In the genomic region with DNA sequence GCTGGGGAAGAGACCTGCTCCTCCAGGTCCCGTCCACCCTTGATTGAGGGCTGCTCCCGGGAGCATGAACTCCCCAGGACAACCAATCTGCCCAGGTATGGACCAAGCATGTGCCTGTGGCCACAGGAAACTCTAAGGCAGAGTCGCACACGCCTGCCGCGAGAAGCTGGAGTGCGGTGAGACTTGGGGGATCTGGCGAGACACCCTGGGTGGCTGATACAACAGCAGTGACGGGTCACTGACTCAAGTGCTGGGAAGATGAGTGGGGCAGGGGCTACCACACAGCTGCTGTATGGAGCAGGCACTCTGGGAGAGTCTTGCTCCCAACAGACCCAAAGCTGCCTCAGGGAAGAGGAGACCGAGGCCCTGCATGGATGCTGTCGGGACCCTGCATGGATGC, we compare ENCODE assay signal across 14 cellular contexts. TPM values are rescaled to one million over a fixed set of nuclear protein-coding genes. Genes with fewer than 3 reads are reported as not detected.
DNase-seq lines count a peak whose midpoint lies in the region; ATAC-seq and TF ChIP-seq lines count a peak whose summit lies in the region.
"Had no signal": no experiment of that assay in that cellular context is flagged by ENCODE, and none has a peak within 500 bp of the region (broad histone marks: within the 10 kb centered on the region; RNA-seq: fewer than 3 reads in every experiment).

No MANE protein-coding gene starts in this region.

- H3K18ac ChIP-seq in IMR-90 (ENCODE audit: low read depth, low read length) = no peak overlapping the region

- CTCF ChIA-PET in IMR-90 (lab: Yijun Ruan, JAX) = no interaction called here

- no peaks in the 10 kb centered on the region for H3K79me1 ChIP-seq in IMR-90 (ENCODE audit: low read depth in 1 of 2, low read length in 2 of 2)

- H3K9me3 ChIP-seq in IMR-90 (ENCODE audit: control insufficient read depth, insufficient read depth, low read length) (no peaks in the 10 kb centered on the region), sigmoid colon (no peaks in the 10 kb centered on the region), T-helper 17 cell (ENCODE audit: control insufficient read depth, low read length, poor library complexity, severe bottlenecking) (no peaks in the 10 kb centered on the region)
- H3K9me3 ChIP-seq: BLaER1, Caco-2 had no signal

- TF ChIP-seq CTCF in IMR-90 (conservative IDR thresholded peaks at IDR 0.05; ENCODE audit: low read depth, low read length) (no peak), sigmoid colon (IDR thresholded peaks at IDR 0.05) (no peak)

- in situ Hi-C loops in IMR-90 (cut with MboI; ENCODE audit: low sequenced_read_pairs) = no loop called here

- H3K4me3 ChIP-seq in IMR-90 (ENCODE audit: insufficient read depth, low read depth, low read length) (no peak overlapping the region), sigmoid colon (no peak overlapping the region)
- H3K4me3 ChIP-seq: BLaER1, K562 had no signal

- H4K8ac ChIP-seq in IMR-90 (ENCODE audit: low read depth in 2 of 2, low read length in 2 of 2) = no peak overlapping the region

- intact Hi-C loops in IMR-90 (cut with micrococcal nuclease) (no loop called here), sigmoid colon (cut with DNase I) (no loop called here)

- no peak for TF ChIP-seq RAD21 in IMR-90 (IDR thresholded peaks at IDR 0.05; ENCODE audit: low read length)

- no peak overlapping the region for H4K91ac ChIP-seq in IMR-90 (ENCODE audit: insufficient read depth, low read depth, low read length)

- no peaks in the 10 kb centered on the region for H3K4me1 ChIP-seq in IMR-90 (ENCODE audit: control insufficient read depth, insufficient read depth, low read length)
- no peaks in the 10 kb centered on the region for H3K4me1 ChIP-seq in sigmoid colon
- H3K4me1 ChIP-seq: Caco-2 had no signal

- H3K4ac ChIP-seq in IMR-90 (ENCODE audit: low read depth, low read length) = no peak overlapping the region

- H3K27me3 Mint-ChIP-seq in T-helper 17 cell = peaks cover 11% of the 10 kb centered on the region

- H2BK5ac ChIP-seq in IMR-90 (ENCODE audit: low read depth, low read length, poor library complexity, severe bottlenecking) = no peak overlapping the region

- no peak overlapping the region for H3K23ac ChIP-seq in IMR-90 (ENCODE audit: low read depth, low read length)

- H2AK9ac ChIP-seq in IMR-90 (replicated peaks; ENCODE audit: low read depth, low read length, poor library complexity) = no peak overlapping the region

- POLR2A ChIA-PET in IMR-90 (lab: Charles Lee; ENCODE audit: unreplicated experiment) = no interaction called here

- peak; percentile 47 for DNase-seq in Daoy (ENCODE audit: low read depth)
- DNase-seq in IMR-90 = no peak
- peak; percentile 71 for DNase-seq in mesenteric fat pad (ENCODE audit: low spot score)
- peak; percentile 42 for DNase-seq in sigmoid colon
- DNase-seq in H4 (ENCODE audit: low spot score) = no peak
- DNase-seq in NCI-H748 treated with DMSO at 0.1 percent for 48 hours (lab: John Stamatoyannopoulos, UW) = no peak
- no peak for DNase-seq in T-helper 17 cell
- DNase-seq: AML-193; Caco-2; CD8-positive, alpha-beta memory T cell; DND-41; GF-D8 had no signal

- no peak overlapping the region for H2AK5ac ChIP-seq in IMR-90 (ENCODE audit: low read depth, low read length)

- H3K27me3 ChIP-seq in IMR-90 (ENCODE audit: control insufficient read depth, insufficient read depth, low read length) = peaks cover 45% of the 10 kb centered on the region
- no peaks in the 10 kb centered on the region for H3K27me3 ChIP-seq in sigmoid colon
- H3K27me3 ChIP-seq: BLaER1 had no signal

- no peaks in the 10 kb centered on the region for H3K36me3 Mint-ChIP-seq in T-helper 17 cell (ENCODE audit: low read depth)

- BruUV-seq in IMR-90 (replicated peaks; lab: Mats Ljungman, UMichigan) = no TSS peak

- ATAC-seq in IMR-90 (ENCODE audit: low read depth) (no peak), T-helper 17 cell (no peak)
- ATAC-seq: K562 had no signal

- 56% methylated on average over 3 of the region's 11 CpGs; no CpG with 5 or more reads in 1 of the 2 experiments for WGBS in IMR-90 (ENCODE audit: extremely low coverage in 2 of 2, insufficient read length in 1 of 2), 2 experiments
- WGBS in sigmoid colon, 2 donors = 95 to 96% methylated on average over 11 of the region's 11 CpGs

- dilution Hi-C loops in IMR-90 (cut with HindIII; ENCODE audit: low sequenced_read_pairs, unreplicated experiment) = no loop called here

- no peak for TF ChIP-seq EP300 in sigmoid colon (IDR thresholded peaks at IDR 0.05)

- H3K56ac ChIP-seq in IMR-90 (ENCODE audit: extremely low read depth, insufficient read depth, low read length) = no peak overlapping the region

- no peak overlapping the region for H3K14ac ChIP-seq in IMR-90 (replicated peaks; ENCODE audit: low read depth, low read length)

- H2BK15ac ChIP-seq in IMR-90 (ENCODE audit: low read depth, low read length) = no peak overlapping the region

- no peak overlapping the region for H2BK120ac ChIP-seq in IMR-90 (ENCODE audit: low read depth, low read length)

- H3K27ac Mint-ChIP-seq in T-helper 17 cell = no peak overlapping the region
- H3K27ac Mint-ChIP-seq: CD8-positive, alpha-beta memory T cell had no signal

- H4K5ac ChIP-seq in IMR-90 (ENCODE audit: low read depth, low read length) = no peak overlapping the region

- H3K9me1 ChIP-seq in IMR-90 (ENCODE audit: insufficient read depth, low read length) = no peaks in the 10 kb centered on the region

- H3K4me3 Mint-ChIP-seq in T-helper 17 cell = no peak overlapping the region
- H3K4me3 Mint-ChIP-seq: CD8-positive, alpha-beta memory T cell had no signal

- H2BK20ac ChIP-seq in IMR-90 (ENCODE audit: low read depth, low read length) = no peak overlapping the region

- TF ChIP-seq POLR2A in IMR-90 (IDR thresholded peaks at IDR 0.05; ENCODE audit: low read depth, low read length) (no peak), sigmoid colon (IDR thresholded peaks at IDR 0.05) (no peak)

- H2AFZ ChIP-seq in IMR-90 (replicated peaks; ENCODE audit: low read length, poor library complexity) = peak overlapping the region; percentile 45

- no peak overlapping the region for H3K9ac ChIP-seq in IMR-90 (ENCODE audit: low read depth, low read length)
- H3K9ac ChIP-seq: BLaER1 had no signal

- H3K4me1 Mint-ChIP-seq in T-helper 17 cell = peaks cover 2% of the 10 kb centered on the region
- H3K4me1 Mint-ChIP-seq: CD8-positive, alpha-beta memory T cell had no signal

- H3K27ac ChIP-seq in IMR-90 (ENCODE audit: insufficient read depth, low read length) (no peak overlapping the region), sigmoid colon (no peak overlapping the region)
- H3K27ac ChIP-seq: BLaER1 had no signal

- no peak overlapping the region for H3K4me2 ChIP-seq in IMR-90 (ENCODE audit: low read depth, low read length)
- H3K4me2 ChIP-seq: BLaER1 had no signal

- H3K36me3 ChIP-seq in IMR-90 (ENCODE audit: control insufficient read depth, insufficient read depth, low read length) = no peaks in the 10 kb centered on the region
- no peaks in the 10 kb centered on the region for H3K36me3 ChIP-seq in sigmoid colon
- H3K36me3 ChIP-seq: BLaER1 had no signal

- H4K20me1 ChIP-seq in IMR-90 (ENCODE audit: insufficient read depth, low read length) = no peaks in the 10 kb centered on the region
- H4K20me1 ChIP-seq: BLaER1 had no signal

TF ChIP-seq in IMR-90, 13 proteins besides CTCF, POLR2A, EP300 and RAD21:
- no peak for TF ChIP-seq CHD1 (IDR thresholded peaks at IDR 0.05; ENCODE audit: low read depth, low read length)
TF ChIP-seq in IMR-90: peak in this region for 0.

RNA-seq across cellular contexts. Expression of a gene that starts 40.1 kb away (rescaled TPM):
- 0.42 and 4.2 TPM in 2 replicates for total RNA-seq in Daoy (2014; rRNA removed; shearing (Covaris generic))
- total RNA-seq in IMR-90 (2012; rRNA removed) = 1.9 and 2.0 TPM in 2 replicates
- polyA plus RNA-seq in IMR-90 (2012; rRNA removed) = 0.85 and 1.1 TPM in 2 replicates
- polyA plus RNA-seq in IMR-90 (2012; cell fraction: cytosol; rRNA removed) = 0.78 and 1.1 TPM in 2 replicates
- 0.57 and 1.1 TPM in 2 replicates for polyA plus RNA-seq in IMR-90 (2012; cell fraction: nucleus; rRNA removed; ENCODE audit: low replicate concordance)
- not detected for total RNA-seq in mesenteric fat pad
- total RNA-seq in sigmoid colon = 1 to 10 TPM; 1.1 to 3.6 (median 1.5) TPM
- under 1 TPM in 2 of 3 donors, not detected in 1; 0.51 to 0.60 TPM for polyA plus RNA-seq in sigmoid colon
- total RNA-seq in H4 (2014; rRNA removed; shearing (Covaris generic)) = 8.2 and 12.3 TPM in 2 replicates
- total RNA-seq in T-helper 17 cell = 1 to 10 TPM in 1 of 2 donors, under 1 TPM in 1; 0.21 to 1.0 TPM

Comparison
In these comparisons a context has a peak if more than half of its experiments do, and no peak if none do; other contexts are left out.
1. DNase-seq: peak in Daoy (single experiment), mesenteric fat pad (single experiment) and sigmoid colon (single experiment); none in IMR-90 (single experiment), H4 (single experiment), NCI-H748 treated with DMSO at 0.1 percent for 48 hours (single experiment) and T-helper 17 cell (0 of 3).